In genomic region chr3:14989943-14990753, GRCh38 we compare ENCODE assay signal across 12 cellular contexts. TPM values are rescaled to one million over a fixed set of nuclear protein-coding genes. Genes with fewer than 3 reads are reported as not detected.
DNase-seq lines count a peak whose midpoint lies in the region; ATAC-seq and TF ChIP-seq lines count a peak whose summit lies in the region.
"Had no signal": no experiment of that assay in that cellular context is flagged by ENCODE, and none has a peak within 500 bp of the region (broad histone marks: within the 10 kb centered on the region; RNA-seq: fewer than 3 reads in every experiment).

No MANE protein-coding gene starts in this region.

- peak overlapping the region; percentile 26 for H3K4me3 ChIP-seq in BE2C (ENCODE audit: low read depth, low read length)
- no peak overlapping the region for H3K4me3 ChIP-seq in lower lobe of right lung
- H3K4me3 ChIP-seq: BLaER1, tibial nerve had no signal

- DNase-seq in BE2C (peak; percentile 46), NCI-H146 (lab: John Stamatoyannopoulos, UW) (peak; percentile 61), dermis blood vessel endothelial cell (peak; percentile 53), lower lobe of right lung (no peak), NCI-H128 (lab: John Stamatoyannopoulos, UW; ENCODE audit: unreplicated experiment) (no peak), GF-D8 (lab: John Stamatoyannopoulos, UW) (no peak)
- DNase-seq in effector CD8-positive, alpha-beta T cell (lab: John Stamatoyannopoulos, UW) = no peak
- no peak for DNase-seq in stimulated activated naive CD4-positive, alpha-beta T cell (lab: John Stamatoyannopoulos, UW)
- DNase-seq: activated CD4-positive, alpha-beta memory T cell treated with anti-CD3 and anti-CD28 coated beads for 36 hours; NCI-H524 treated with DMSO at 0.1 percent for 48 hours had no signal

- ATAC-seq in lower lobe of right lung = peak; percentile 82 to 86

- intact Hi-C loops in lower lobe of right lung (cut with DNase I) = no loop called here

- no peaks in the 10 kb centered on the region; the same call in 1 of the 2 replicates for H3K4me1 ChIP-seq in BE2C
- H3K4me1 ChIP-seq in lower lobe of right lung = peaks cover 32% of the 10 kb centered on the region

- no peaks in the 10 kb centered on the region for H3K36me3 ChIP-seq in BE2C
- H3K36me3 ChIP-seq in lower lobe of right lung = no peaks in the 10 kb centered on the region
- H3K36me3 ChIP-seq: tibial nerve had no signal

- H3K27ac ChIP-seq in lower lobe of right lung = no peak overlapping the region
- H3K27ac ChIP-seq: BLaER1, tibial nerve had no signal

- TF ChIP-seq CTCF in BE2C (IDR thresholded peaks at IDR 0.05; ENCODE audit: low read depth, low read length) = no peak
- no peak for TF ChIP-seq CTCF in lower lobe of right lung (IDR thresholded peaks at IDR 0.05)

- H3K27me3 ChIP-seq in BE2C = no peaks in the 10 kb centered on the region
- no peaks in the 10 kb centered on the region for H3K27me3 ChIP-seq in lower lobe of right lung (ENCODE audit: low read depth)
- H3K27me3 ChIP-seq: BLaER1, tibial nerve had no signal

- H3K9me3 ChIP-seq in BE2C = no peaks in the 10 kb centered on the region
- no peaks in the 10 kb centered on the region for H3K9me3 ChIP-seq in lower lobe of right lung
- H3K9me3 ChIP-seq: BLaER1, tibial nerve had no signal

RNA-seq across cellular contexts. Expression of gene NR2C2, which starts 42.8 kb away (rescaled TPM):
- 14.1 TPM for polyA plus RNA-seq in BE2C (2012; ENCODE audit: insufficient read depth, insufficient read length, low read depth)
- total RNA-seq in dermis blood vessel endothelial cell (31.0 and 38.4 TPM in 2 replicates), lower lobe of right lung (56.7 TPM)

Comparison
In these comparisons a context has a peak if more than half of its experiments do, and no peak if none do; other contexts are left out.
1. DNase-seq: peak in BE2C (single experiment), NCI-H146 (single experiment) and dermis blood vessel endothelial cell (single experiment); none in lower lobe of right lung (single experiment), NCI-H128 (single experiment), GF-D8 (single experiment), effector CD8-positive, alpha-beta T cell (single experiment) and stimulated activated naive CD4-positive, alpha-beta T cell (0 of 6).